Comparison of ENCODE assay signal across 9 cellular contexts in the genomic region with DNA sequence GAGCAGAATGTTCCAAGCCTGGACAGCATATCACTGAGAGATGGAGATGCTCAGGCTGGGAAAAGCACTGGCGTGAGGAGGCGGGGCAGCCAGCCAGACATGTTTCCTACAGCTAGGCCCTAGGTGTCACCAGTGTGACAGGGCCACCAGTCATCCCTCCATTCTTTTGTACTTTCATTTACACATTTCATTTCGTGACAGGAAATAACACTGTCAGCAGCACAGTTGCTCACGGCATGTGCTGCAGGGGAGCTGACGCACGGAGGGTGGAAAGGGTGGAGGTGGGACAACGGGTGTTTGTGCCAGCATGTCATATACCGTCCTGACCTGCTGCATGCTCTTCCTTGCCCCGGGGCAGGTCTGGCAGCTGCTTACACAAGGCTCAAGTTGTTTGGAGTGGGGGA. TPM values are rescaled to one million over a fixed set of nuclear protein-coding genes. Genes with fewer than 3 reads are reported as not detected.
A peak's percentile ranks its signal among the peaks of the same experiment; 100 is the strongest.
DNase-seq lines count a peak whose midpoint lies in the region; ATAC-seq and TF ChIP-seq lines count a peak whose summit lies in the region.
"Had no signal": no experiment of that assay in that cellular context is flagged by ENCODE, and none has a peak within 500 bp of the region (broad histone marks: within the 10 kb centered on the region; RNA-seq: fewer than 3 reads in every experiment).

No MANE protein-coding gene starts in this region.

- no peaks in the 10 kb centered on the region for H3K27me3 ChIP-seq in neural progenitor cell

- no peak overlapping the region for H3K9ac ChIP-seq in neural progenitor cell

- H3K36me3 ChIP-seq in neural progenitor cell = no peaks in the 10 kb centered on the region

- no peak overlapping the region for H3K27ac Mint-ChIP-seq in neural progenitor cell

- no peak overlapping the region for H3K4me3 ChIP-seq in neural progenitor cell

- peak; percentile 76 for ATAC-seq in GM21367 (IDR thresholded peaks at IDR 0.05; ENCODE audit: unreplicated experiment)
- peak; percentile 72 to 92 for ATAC-seq in left cardiac atrium

- DNase-seq in DMS53 (lab: John Stamatoyannopoulos, UW) = peak; percentile 93
- DNase-seq in HPDE6-E6E7 (ENCODE audit: extremely low spot score) = peak; percentile 80
- DNase-seq in activated CD8-positive, alpha-beta memory T cell treated with anti-CD3 and anti-CD28 coated beads for 1 hour (ENCODE audit: extremely low read depth in 1 of 2, low read depth in 1 of 2) = peak; percentile 68 to 74
- DNase-seq in left cardiac atrium = peak; percentile 38
- DNase-seq in stimulated activated CD8-positive, alpha-beta memory T cell treated with anti-CD3 and anti-CD28 coated beads, Interleukin-2, amount 100 ng/mL, for 1 hour (ENCODE audit: low read depth in 2 of 2) = peak; percentile 59 to 60
- no peak for DNase-seq in cerebellar nuclear complex (lab: John Stamatoyannopoulos, UW)
- no peak for DNase-seq in neural progenitor cell (ENCODE audit: low spot score)

- H4K20me1 ChIP-seq in neural progenitor cell (ENCODE audit: low read depth) = no peaks in the 10 kb centered on the region

- H3K79me2 ChIP-seq in neural progenitor cell (ENCODE audit: low read depth) = no peaks in the 10 kb centered on the region

- H3K4me1 Mint-ChIP-seq in neural progenitor cell = no peaks in the 10 kb centered on the region

- no peak overlapping the region for H3K4me3 Mint-ChIP-seq in neural progenitor cell

- H3K9me3 Mint-ChIP-seq in neural progenitor cell = no peaks in the 10 kb centered on the region

- no peak for TF ChIP-seq CTCF in neural progenitor cell (IDR thresholded peaks at IDR 0.05)

- no peaks in the 10 kb centered on the region for H3F3A ChIP-seq in neural progenitor cell (ENCODE audit: low read depth)

- no peaks in the 10 kb centered on the region for H3K27me3 Mint-ChIP-seq in neural progenitor cell (ENCODE audit: insufficient read depth, low read depth)

- no peaks in the 10 kb centered on the region for H3K9me3 ChIP-seq in neural progenitor cell (ENCODE audit: low read depth)

- H3K36me3 Mint-ChIP-seq in neural progenitor cell = no peaks in the 10 kb centered on the region

- no peak overlapping the region for H2AFZ ChIP-seq in neural progenitor cell (replicated peaks)

- intact Hi-C loops in left cardiac atrium (cut with DNase I) = no loop called here

- H3K4me1 ChIP-seq in neural progenitor cell = no peaks in the 10 kb centered on the region

- H3K4me2 ChIP-seq in neural progenitor cell = no peak overlapping the region

- H3K27ac ChIP-seq in neural progenitor cell = no peak overlapping the region
- H3K27ac ChIP-seq: HL-60 had no signal

RNA-seq across cellular contexts. Expression of gene CEMIP2, which starts 14.8 kb away (rescaled TPM):
- total RNA-seq in left cardiac atrium (10 to 100 TPM; 12.0 to 31.9 TPM), neural progenitor cell (ENCODE audit: low replicate concordance) (185 and 218 TPM in 2 replicates)

Comparison
In these comparisons a context has a peak if more than half of its experiments do, and no peak if none do; other contexts are left out.
1. DNase-seq: peak in DMS53 (single experiment), HPDE6-E6E7 (single experiment), activated CD8-positive, alpha-beta memory T cell treated with anti-CD3 and anti-CD28 coated beads for 1 hour (2 of 2), left cardiac atrium (single experiment) and stimulated activated CD8-positive, alpha-beta memory T cell treated with anti-CD3 and anti-CD28 coated beads, Interleukin-2, amount 100 ng/mL, for 1 hour (2 of 2); none in cerebellar nuclear complex (0 of 2) and neural progenitor cell (single experiment).